ENCODE assay signal across 8 cellular contexts in genomic region chr12:8179989-8180585, GRCh38. TPM values are rescaled to one million over a fixed set of nuclear protein-coding genes. Genes with fewer than 3 reads are reported as not detected.
DNase-seq lines count a peak whose midpoint lies in the region; ATAC-seq and TF ChIP-seq lines count a peak whose summit lies in the region.
"Not testable (repeated sequence)": the region's sequence is repeated elsewhere in the genome, so short reads cannot be mapped to it uniquely, and the experiment has no call there.

No MANE protein-coding gene starts in this region.

- H3K27me3 ChIP-seq in DOHH2 (ENCODE audit: control insufficient read depth, low read length); iPS-20b (ENCODE audit: insufficient read depth, low read length); suprapubic skin: not testable (repeated sequence)

- H4K20me1 ChIP-seq in DOHH2 (ENCODE audit: control insufficient read depth, insufficient read depth, low read depth, low read length), result not testable (repeated sequence)

- peak overlapping the region; percentile 62 for H3K4me2 ChIP-seq in DOHH2 (ENCODE audit: low read length)

- DNase-seq in KBM-7, result peak; percentile 70
- peak; percentile 36 for DNase-seq in NOMO-1 treated with dmso at 0.1 percent for 144 hours (lab: John Stamatoyannopoulos, UW; ENCODE audit: unreplicated experiment)
- DNase-seq in activated CD8-positive, alpha-beta T cell treated with anti-CD3 and anti-CD28 coated beads for 36 hours, result peak; percentile 78
- peak; percentile 20 to 31 for DNase-seq in cerebellar nuclear complex (lab: John Stamatoyannopoulos, UW)
- DNase-seq in putamen (ENCODE audit: low spot score), result peak; percentile 87
- DNase-seq in suprapubic skin (ENCODE audit: low spot score in 2 of 2), result peak; percentile 73 to 82

- not testable (repeated sequence) for H3K9me2 ChIP-seq in DOHH2 (replicated peaks; ENCODE audit: control insufficient read depth, low read length)

- H3K4me1 Mint-ChIP-seq in activated CD8-positive, alpha-beta T cell treated with anti-CD3 and anti-CD28 coated beads for 36 hours (ENCODE audit: low read depth), result peaks cover 10% of the 10 kb centered on the region

- not testable (repeated sequence) for H3K4me1 ChIP-seq in DOHH2 (ENCODE audit: control insufficient read depth, low read length); iPS-20b (ENCODE audit: insufficient read depth, low read length); suprapubic skin

- not testable (repeated sequence) for H3K36me3 ChIP-seq in DOHH2 (ENCODE audit: control insufficient read depth, low read length); iPS-20b (ENCODE audit: insufficient read depth, low read depth, low read length); suprapubic skin

- intact Hi-C loops in activated CD8-positive, alpha-beta T cell treated with anti-CD3 and anti-CD28 coated beads for 36 hours (cut with micrococcal nuclease), result not testable (repeated sequence)

- H3F3A ChIP-seq in DOHH2 (ENCODE audit: control insufficient read depth, insufficient read depth), result not testable (repeated sequence)

- TF ChIP-seq EP300 in suprapubic skin (IDR thresholded peaks at IDR 0.05), result not testable (repeated sequence)

- CTCF ChIA-PET in activated CD8-positive, alpha-beta T cell treated with anti-CD3 and anti-CD28 coated beads for 36 hours (lab: Charles Lee), result interaction anchor here (1.7 kb wide), 1 partner anchor 52 kb away, joined by 5 read pairs; no protein-coding TSS in a partner anchor

- peak overlapping the region; percentile 78 for H3K4me3 Mint-ChIP-seq in activated CD8-positive, alpha-beta T cell treated with anti-CD3 and anti-CD28 coated beads for 36 hours

- not testable (repeated sequence) for H3K9me3 Mint-ChIP-seq in activated CD8-positive, alpha-beta T cell treated with anti-CD3 and anti-CD28 coated beads for 36 hours

- H3K27ac ChIP-seq in DOHH2 (ENCODE audit: low read depth, low read length); iPS-20b (ENCODE audit: low read length): not testable (repeated sequence)
- peak overlapping the region; percentile 39 for H3K27ac ChIP-seq in suprapubic skin

- not testable (repeated sequence) for TF ChIP-seq POLR2A in suprapubic skin (IDR thresholded peaks at IDR 0.05)

- not testable (repeated sequence) for H3K27me3 Mint-ChIP-seq in activated CD8-positive, alpha-beta T cell treated with anti-CD3 and anti-CD28 coated beads for 36 hours

- H3K36me3 Mint-ChIP-seq in activated CD8-positive, alpha-beta T cell treated with anti-CD3 and anti-CD28 coated beads for 36 hours (ENCODE audit: low read depth), result not testable (repeated sequence)

- not testable (repeated sequence) for H3K9me3 ChIP-seq in DOHH2 (ENCODE audit: control insufficient read depth, insufficient read depth, low read length); iPS-20b (ENCODE audit: insufficient read depth, low read depth, low read length); suprapubic skin

- peak; percentile 64 for TF ChIP-seq CTCF in DOHH2 (IDR thresholded peaks at IDR 0.05; ENCODE audit: low read depth, low read length, poor library complexity, severe bottlenecking)
- peak; percentile 73 for TF ChIP-seq CTCF in activated CD8-positive, alpha-beta T cell treated with anti-CD3 and anti-CD28 coated beads for 36 hours (IDR thresholded peaks at IDR 0.05)
- peak in 1 of 2 donors; percentile 72 for TF ChIP-seq CTCF in suprapubic skin (IDR thresholded peaks at IDR 0.05)

- not testable (repeated sequence) for H3K79me2 ChIP-seq in DOHH2 (ENCODE audit: control insufficient read depth, low read length)

- POLR2A ChIA-PET in activated CD8-positive, alpha-beta T cell treated with anti-CD3 and anti-CD28 coated beads for 36 hours (lab: Charles Lee), result not testable (repeated sequence)

- peak overlapping the region; percentile 77 for H3K4me3 ChIP-seq in DOHH2 (ENCODE audit: low read length)
- H3K4me3 ChIP-seq in iPS-20b (ENCODE audit: low read length), result peak overlapping the region; percentile 61; the same call in 1 of the 2 replicates
- H3K4me3 ChIP-seq in suprapubic skin, result peak overlapping the region; percentile 67

- in situ Hi-C loops in KBM-7 (cut with MboI; ENCODE audit: low pct_unique_long_range_greater_than_20kb, low sequenced_read_pairs), result not testable (repeated sequence)

- H3K9ac ChIP-seq in iPS-20b (ENCODE audit: low read depth, low read length), result peak overlapping the region; percentile 58

- ATAC-seq in activated CD8-positive, alpha-beta T cell treated with anti-CD3 and anti-CD28 coated beads for 36 hours, result peak; percentile 98

- 0% methylated on average over 6 of the region's 43 CpGs for WGBS in suprapubic skin

- peak overlapping the region; percentile 87 for H3K27ac Mint-ChIP-seq in activated CD8-positive, alpha-beta T cell treated with anti-CD3 and anti-CD28 coated beads for 36 hours

RNA-seq across cellular contexts. Expression of gene ZNF705A, which starts 23.3 kb away (rescaled TPM):
- not detected for total RNA-seq in activated CD8-positive, alpha-beta T cell treated with anti-CD3 and anti-CD28 coated beads for 36 hours
- total RNA-seq in suprapubic skin, result not detected

RNA-seq across cellular contexts. Expression of gene FAM90A1, which starts 47.3 kb away (rescaled TPM):
- total RNA-seq in activated CD8-positive, alpha-beta T cell treated with anti-CD3 and anti-CD28 coated beads for 36 hours, result under 1 TPM; 0.13 to 0.27 TPM
- not detected for total RNA-seq in suprapubic skin

RNA-seq across cellular contexts. Expression of gene CLEC4A, which starts 56.7 kb away (rescaled TPM):
- total RNA-seq in activated CD8-positive, alpha-beta T cell treated with anti-CD3 and anti-CD28 coated beads for 36 hours, result 1 to 10 TPM in 1 of 2 experiments, under 1 TPM in 1; 0.98 to 2.0 TPM
- 1 to 10 TPM; 1.1 to 7.2 (median 1.7) TPM for total RNA-seq in suprapubic skin

Comparison
In these comparisons a context has a peak if more than half of its experiments do, and no peak if none do; other contexts are left out.
1. DNase-seq: peak in every context shown above with its lines; median percentile 87 in putamen; 78 in activated CD8-positive, alpha-beta T cell treated with anti-CD3 and anti-CD28 coated beads for 36 hours; 78 in suprapubic skin; 70 in KBM-7; 36 in NOMO-1 treated with dmso at 0.1 percent for 144 hours; 26 in cerebellar nuclear complex.